24 cellular contexts compared by ENCODE assay signal in genomic region chr17:14940946-14941280, GRCh38.
DNase-seq lines count a peak whose midpoint lies in the region; ATAC-seq, FAIRE-seq and TF ChIP-seq lines count a peak whose summit lies in the region.
"Had no signal": no experiment of that assay in that cellular context is flagged by ENCODE, and none has a peak within 500 bp of the region (broad histone marks: within the 10 kb centered on the region; RNA-seq: fewer than 3 reads in every experiment).

No MANE protein-coding gene starts in this region.

- no peak for ATAC-seq in activated T-cell treated with anti-CD3 and anti-CD28 coated beads, Interleukin-2, amount 50 U/mL, for 4 hours
- ATAC-seq: GM12878, Panc1 had no signal

- peaks cover 34% of the 10 kb centered on the region for H3K4me1 ChIP-seq in keratinocyte (ENCODE audit: control insufficient read depth, extremely low read depth, insufficient read depth, low read length)
- H3K4me1 ChIP-seq: SJCRH30 had no signal

- peak; percentile 41 for DNase-seq in Daoy (ENCODE audit: low read depth)
- peak; percentile 57 for DNase-seq in HS-5 (ENCODE audit: low read depth)
- DNase-seq in epithelial cell of prostate (ENCODE audit: low read depth, low spot score), result peak; percentile 14
- peak; percentile 38 for DNase-seq in keratinocyte (ENCODE audit: low read depth, low spot score)
- no peak for DNase-seq in DMS153 treated with DMSO at 0.1 percent for 48 hours (lab: John Stamatoyannopoulos, UW; ENCODE audit: unreplicated experiment)
- DNase-seq in activated CD8-positive, alpha-beta memory T cell treated with anti-CD3 and anti-CD28 coated beads for 24 hours, result no peak
- no peak for DNase-seq in activated T-cell treated with anti-CD3 and anti-CD28 coated beads, Interleukin-2, amount 50 U/mL, for 4 hours
- DNase-seq in NCI-H748 (lab: John Stamatoyannopoulos, UW; ENCODE audit: unreplicated experiment), result no peak
- DNase-seq: Calu3; CD8-positive, alpha-beta memory T cell; DMS153; H9; KG1; MV-4-11; NCI-H1105 treated with DMSO at 0.1 percent for 48 hours; NCI-H2029 treated with DMSO at 0.1 percent for 48 hours; NCI-H226; NCI-H510A treated with DMSO at 0.1 percent for 48 hours; NCI-H774; NK-92 treated with Interleukin-12 subunit alpha and Interleukin-12 subunit beta, amount 100 ng/mL, for 24 hours; SJCRH30 had no signal

- no peak overlapping the region for H3K27ac ChIP-seq in epithelial cell of prostate
- no peak overlapping the region for H3K27ac ChIP-seq in keratinocyte (ENCODE audit: control insufficient read depth, insufficient read depth, low read length)
- H3K27ac ChIP-seq: C4-2B, SJCRH30 had no signal

- no peaks in the 10 kb centered on the region for H3K79me2 ChIP-seq in keratinocyte (ENCODE audit: control insufficient read depth, insufficient read depth, low read length)

- no peaks in the 10 kb centered on the region for H3K36me3 Mint-ChIP-seq in activated T-cell treated with anti-CD3 and anti-CD28 coated beads, Interleukin-2, amount 50 U/mL, for 4 hours (ENCODE audit: insufficient read depth)
- H3K36me3 Mint-ChIP-seq: CD8-positive, alpha-beta memory T cell had no signal

- no peak overlapping the region for H2AFZ ChIP-seq in keratinocyte (ENCODE audit: control insufficient read depth, low read length)

- no peak for TF ChIP-seq CTCF in keratinocyte (optimal IDR thresholded peaks at IDR 0.05 in 1 of 3, IDR thresholded peaks at IDR 0.05 in 1 of 3, conservative IDR thresholded peaks at IDR 0.05 in 1 of 3; ENCODE audit: extremely low read depth in 1 of 3, insufficient read depth in 2 of 3, low read length in 3 of 3)

- H3K9me3 ChIP-seq in keratinocyte (ENCODE audit: control insufficient read depth, low read depth, low read length), result no peaks in the 10 kb centered on the region
- H3K9me3 ChIP-seq: SJCRH30 had no signal

- no peak overlapping the region for H3K9ac ChIP-seq in keratinocyte (ENCODE audit: control insufficient read depth, extremely low read depth, insufficient read depth, low read length)

- H3K4me3 ChIP-seq in keratinocyte (ENCODE audit: control insufficient read depth in 2 of 3, extremely low read depth in 1 of 3, insufficient read depth in 2 of 3, low read depth in 1 of 3, low read length in 3 of 3), result no peak overlapping the region
- H3K4me3 ChIP-seq: GM12878, SJCRH30 had no signal

- dilution Hi-C loops in keratinocyte (cut with MboI; ENCODE audit: extremely low pct_ligation_motif_present, low sequenced_read_pairs), result no loop called here

- H4K20me1 ChIP-seq in keratinocyte (ENCODE audit: control insufficient read depth, extremely low read depth, insufficient read depth, low read length), result no peaks in the 10 kb centered on the region

- no peaks in the 10 kb centered on the region for H3K27me3 ChIP-seq in keratinocyte (ENCODE audit: control insufficient read depth, extremely low read depth, insufficient read depth, low read length)
- H3K27me3 ChIP-seq: SJCRH30 had no signal

- no peaks in the 10 kb centered on the region for H3K4me1 Mint-ChIP-seq in activated T-cell treated with anti-CD3 and anti-CD28 coated beads, Interleukin-2, amount 50 U/mL, for 4 hours (ENCODE audit: low read depth)
- H3K4me1 Mint-ChIP-seq: CD8-positive, alpha-beta memory T cell had no signal

- H3K36me3 ChIP-seq in keratinocyte (ENCODE audit: control insufficient read depth in 2 of 2, extremely low read depth in 1 of 2, insufficient read depth in 2 of 2, low read length in 2 of 2), result no peaks in the 10 kb centered on the region
- H3K36me3 ChIP-seq: SJCRH30 had no signal

- peak overlapping the region; percentile 19 for H3K4me2 ChIP-seq in keratinocyte (ENCODE audit: control insufficient read depth, extremely low read depth, insufficient read depth, low read depth, low read length)

- H3K27me3 Mint-ChIP-seq in activated T-cell treated with anti-CD3 and anti-CD28 coated beads, Interleukin-2, amount 50 U/mL, for 4 hours (ENCODE audit: low read depth), result peaks cover 9% of the 10 kb centered on the region

- no peak overlapping the region for H3K4me3 Mint-ChIP-seq in activated T-cell treated with anti-CD3 and anti-CD28 coated beads, Interleukin-2, amount 50 U/mL, for 4 hours
- H3K4me3 Mint-ChIP-seq: CD8-positive, alpha-beta memory T cell; H9 had no signal

- peak; percentile 87 for FAIRE-seq in keratinocyte (lab: Jason Lieb, UNC)
- FAIRE-seq: GM12878 had no signal

- no peaks in the 10 kb centered on the region for H3K9me3 Mint-ChIP-seq in activated T-cell treated with anti-CD3 and anti-CD28 coated beads, Interleukin-2, amount 50 U/mL, for 4 hours
- H3K9me3 Mint-ChIP-seq: CD8-positive, alpha-beta memory T cell; H9 had no signal

- no peaks in the 10 kb centered on the region for H3K9me1 ChIP-seq in keratinocyte (ENCODE audit: control insufficient read depth, extremely low read depth, insufficient read depth, low read length)

Comparison
In these comparisons a context has a peak if more than half of its experiments do, and no peak if none do; other contexts are left out.
1. DNase-seq: peak in Daoy (single experiment), HS-5 (single experiment), epithelial cell of prostate (single experiment) and keratinocyte (single experiment); none in DMS153 treated with DMSO at 0.1 percent for 48 hours (single experiment), activated CD8-positive, alpha-beta memory T cell treated with anti-CD3 and anti-CD28 coated beads for 24 hours (single experiment), activated T-cell treated with anti-CD3 and anti-CD28 coated beads, Interleukin-2, amount 50 U/mL, for 4 hours (single experiment) and NCI-H748 (single experiment).